Comparison of ENCODE assay signal across 8 cellular contexts in genomic region chr9:17063535-17064135, GRCh38.
DNase-seq lines count a peak whose midpoint lies in the region; ATAC-seq and TF ChIP-seq lines count a peak whose summit lies in the region.

No MANE protein-coding gene starts in this region.

- H3K36me3 ChIP-seq in thyroid gland = no peaks in the 10 kb centered on the region

- ATAC-seq in HG03039 (IDR thresholded peaks at IDR 0.05; ENCODE audit: unreplicated experiment) (peak; percentile 76), T-helper 17 cell (no peak)

- intact Hi-C loops in thyroid gland (cut with DNase I) = no loop called here

- no peaks in the 10 kb centered on the region for H3K36me3 Mint-ChIP-seq in T-helper 17 cell (ENCODE audit: low read depth)

- in situ Hi-C loops in GM13977 (cut with MboI; ENCODE audit: low pct_unique_long_range_greater_than_20kb, low sequenced_read_pairs, unreplicated experiment) = no loop called here

- POLR2A ChIA-PET in AG04449 (lab: Yijun Ruan, JAX) = no interaction called here

- no peak overlapping the region for H3K4me3 Mint-ChIP-seq in T-helper 17 cell

- no peaks in the 10 kb centered on the region for H3K9me3 ChIP-seq in thyroid gland
- H3K9me3 ChIP-seq in T-helper 17 cell (ENCODE audit: control insufficient read depth, low read length, poor library complexity, severe bottlenecking) = no peaks in the 10 kb centered on the region

- CTCF ChIA-PET in AG04449 (lab: Yijun Ruan, JAX) = interaction anchor here (0.8 to 4.4 kb wide), 32 partner anchors 10 to 1192 kb away, joined by 3 to 50 read pairs (median 4); no protein-coding TSS in a partner anchor

- no peaks in the 10 kb centered on the region for H3K4me1 ChIP-seq in thyroid gland

- TF ChIP-seq CTCF in AG04449 (IDR thresholded peaks at IDR 0.05; ENCODE audit: insufficient read depth, low read length, missing control alignments) = peak; percentile 82
- peak; percentile 82 for TF ChIP-seq CTCF in GM13977 (IDR thresholded peaks at IDR 0.05; ENCODE audit: extremely low read depth, insufficient read depth, missing control alignments)
- peak in 5 of 6 experiments; percentile 28 to 66 (median 47) for TF ChIP-seq CTCF in thyroid gland (IDR thresholded peaks at IDR 0.05)

- no peak overlapping the region for H3K27ac ChIP-seq in thyroid gland

- WGBS in thyroid gland, 2 donors = 7 to 8% methylated on average over 2 of the region's 2 CpGs

- no peak overlapping the region for H3K27ac Mint-ChIP-seq in T-helper 17 cell

- DNase-seq in AG04449 (ENCODE audit: low read depth, low spot score) (no peak), GM13977 (ENCODE audit: low spot score) (peak; percentile 27), NCI-H2107 treated with DMSO at 0.1 percent for 48 hours (lab: John Stamatoyannopoulos, UW; ENCODE audit: unreplicated experiment) (peak; percentile 20), amniotic epithelial cell (ENCODE audit: low read depth) (peak; percentile 66), iPS-NIHi7 (ENCODE audit: extremely low spot score) (peak; percentile 55), thyroid gland (no peak), T-helper 17 cell (no peak)

- H3K27me3 ChIP-seq in thyroid gland = no peaks in the 10 kb centered on the region

- no peaks in the 10 kb centered on the region for H3K27me3 Mint-ChIP-seq in T-helper 17 cell

- no peaks in the 10 kb centered on the region for H3K4me1 Mint-ChIP-seq in T-helper 17 cell

- no peak for TF ChIP-seq POLR2A in thyroid gland (IDR thresholded peaks at IDR 0.05)

- H3K4me3 ChIP-seq in AG04449 (ENCODE audit: low read depth, low read length) = no peak overlapping the region
- no peak overlapping the region for H3K4me3 ChIP-seq in thyroid gland (replicated peaks in 1 of 3)

Comparison
In these comparisons a context has a peak if more than half of its experiments do, and no peak if none do; other contexts are left out.
1. DNase-seq: peak in GM13977 (single experiment), NCI-H2107 treated with DMSO at 0.1 percent for 48 hours (single experiment), amniotic epithelial cell (single experiment) and iPS-NIHi7 (single experiment); none in AG04449 (single experiment), thyroid gland (0 of 2) and T-helper 17 cell (0 of 3).
2. Peak in every context shown above with its lines, with median percentiles within 50 percentile points of each other: CTCF ChIP-seq.